Comparison of ENCODE assay signal across 1 cellular context in genomic region chr4:972651-973424, GRCh38.
TF ChIP-seq lines count a peak whose summit lies in the region.

No MANE protein-coding gene starts in this region.

TF ChIP-seq in HepG2, 621 proteins besides CTCF, POLR2A, EP300 and RAD21 (continued from another document):
- no peak for TF ChIP-seq TFAP4 (IDR thresholded peaks at IDR 0.05; ENCODE audit: borderline replicate concordance, low read depth)
- peak; percentile 64 for TF ChIP-seq ZNF407 (CRISPR knock-in tag; IDR thresholded peaks at IDR 0.05; ENCODE audit: not compliant biosample characterization)
- no peak for TF ChIP-seq GMEB2 (CRISPR knock-in tag; IDR thresholded peaks at IDR 0.05; ENCODE audit: low read depth)
- TF ChIP-seq ZNF800 (CRISPR knock-in tag; IDR thresholded peaks at IDR 0.05): 0 out of 2 replicates have a peak, but pooled peaks have one; percentile 69
- no peak for TF ChIP-seq KDM5A (IDR thresholded peaks at IDR 0.05; ENCODE audit: borderline replicate concordance, low read length)
- no peak for TF ChIP-seq ZNF572 (CRISPR knock-in tag; IDR thresholded peaks at IDR 0.05)
- no peak for TF ChIP-seq KDM5B (CRISPR knock-in tag; IDR thresholded peaks at IDR 0.05; ENCODE audit: borderline replicate concordance)
- TF ChIP-seq NFIC (IDR thresholded peaks at IDR 0.05; ENCODE audit: low read length): no peak
- TF ChIP-seq ASH2L (IDR thresholded peaks at IDR 0.05; ENCODE audit: insufficient read length, low read depth, low read length): no peak
- TF ChIP-seq MLXIP (CRISPR knock-in tag; IDR thresholded peaks at IDR 0.05; ENCODE audit: borderline replicate concordance): no peak
- peak; percentile 43; the same call in 1 of the 2 replicates for TF ChIP-seq ZFX (CRISPR knock-in tag; IDR thresholded peaks at IDR 0.05; ENCODE audit: low read depth)
- TF ChIP-seq REPIN1 (CRISPR knock-in tag; IDR thresholded peaks at IDR 0.05; ENCODE audit: borderline replicate concordance, low read depth): peak; percentile 17; the same call in 1 of the 2 replicates
- no peak for TF ChIP-seq ZNF121 (CRISPR knock-in tag; IDR thresholded peaks at IDR 0.05)
- 0 out of 2 replicates have a peak, but pooled peaks have one; percentile 28 for TF ChIP-seq ZNF891 (CRISPR knock-in tag; IDR thresholded peaks at IDR 0.05)
- TF ChIP-seq KLF12 (CRISPR knock-in tag; IDR thresholded peaks at IDR 0.05; ENCODE audit: borderline replicate concordance): no peak
- 0 out of 2 replicates have a peak, but pooled peaks have one; percentile 24 for TF ChIP-seq HDAC1 (CRISPR knock-in tag; IDR thresholded peaks at IDR 0.05)
- TF ChIP-seq TBL1XR1 (IDR thresholded peaks at IDR 0.05; ENCODE audit: borderline replicate concordance, low read length, partially characterized antibody): no peak
- no peak for TF ChIP-seq ELF4 (CRISPR knock-in tag; IDR thresholded peaks at IDR 0.05; ENCODE audit: borderline replicate concordance)
- no peak for TF ChIP-seq ZNF20 (CRISPR knock-in tag; IDR thresholded peaks at IDR 0.05)
- peak; percentile 11 for TF ChIP-seq HNRNPLL (IDR thresholded peaks at IDR 0.05; ENCODE audit: low read depth, low read length, poor library complexity, severe bottlenecking)
- no peak for TF ChIP-seq ZNF224 (CRISPR knock-in tag; IDR thresholded peaks at IDR 0.05)
- peak; percentile 49; the same call in 1 of the 2 replicates for TF ChIP-seq ARID4A (CRISPR knock-in tag; IDR thresholded peaks at IDR 0.05; ENCODE audit: borderline replicate concordance)
- TF ChIP-seq CBX5 (CRISPR knock-in tag; IDR thresholded peaks at IDR 0.05; ENCODE audit: borderline replicate concordance): no peak
- no peak for TF ChIP-seq SP2 (CRISPR knock-in tag; IDR thresholded peaks at IDR 0.05)
- TF ChIP-seq ZNF605 (CRISPR knock-in tag; IDR thresholded peaks at IDR 0.05): 0 out of 2 replicates have a peak, but pooled peaks have one; percentile 33
- TF ChIP-seq DR1 (CRISPR knock-in tag; IDR thresholded peaks at IDR 0.05): no peak; the same call in 1 of the 2 replicates
- peak; percentile 54; the same call in 1 of the 2 replicates for TF ChIP-seq GABPB1 (CRISPR knock-in tag; IDR thresholded peaks at IDR 0.05)
- no peak for TF ChIP-seq ZNF660 (CRISPR knock-in tag; IDR thresholded peaks at IDR 0.05; ENCODE audit: borderline replicate concordance, low read depth)
- TF ChIP-seq TBX2 (CRISPR knock-in tag; IDR thresholded peaks at IDR 0.05; ENCODE audit: borderline replicate concordance): peak; percentile 62
- TF ChIP-seq ZNF547 (CRISPR knock-in tag; IDR thresholded peaks at IDR 0.05): peak; percentile 35
TF ChIP-seq in HepG2: peak in this region for 22.
